ENCODE assay signal across 2 cellular contexts in the genomic region with DNA sequence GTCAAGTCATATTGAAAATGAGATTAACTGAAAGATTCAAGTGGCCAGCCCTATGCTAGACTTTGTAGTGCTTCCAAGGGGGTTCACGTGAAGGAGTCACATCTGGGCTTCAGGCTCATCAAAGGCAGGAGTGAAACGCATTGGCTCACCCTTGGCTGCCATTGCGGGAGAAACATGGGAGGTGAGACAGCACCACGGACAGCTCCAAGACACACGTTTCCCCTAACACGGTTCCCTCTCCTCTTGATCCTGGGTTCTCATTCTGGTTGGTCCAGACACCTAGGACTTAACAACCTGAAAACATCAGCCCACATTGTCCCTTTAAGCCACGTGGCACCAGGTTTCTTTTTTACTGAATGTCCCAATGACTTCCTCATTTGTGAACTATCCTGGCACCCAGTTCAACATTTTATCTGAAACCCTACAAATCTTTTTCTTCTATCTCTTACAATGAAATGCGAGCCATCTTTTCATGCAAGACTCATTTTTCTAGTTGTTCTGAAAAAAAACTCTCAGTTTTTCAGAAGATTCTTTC.
TF ChIP-seq lines count a peak whose summit lies in the region.

No MANE protein-coding gene starts in this region.

TF ChIP-seq in GM23338, 12 proteins besides CTCF, POLR2A, EP300 and RAD21:
- TF ChIP-seq, protein P1, sequence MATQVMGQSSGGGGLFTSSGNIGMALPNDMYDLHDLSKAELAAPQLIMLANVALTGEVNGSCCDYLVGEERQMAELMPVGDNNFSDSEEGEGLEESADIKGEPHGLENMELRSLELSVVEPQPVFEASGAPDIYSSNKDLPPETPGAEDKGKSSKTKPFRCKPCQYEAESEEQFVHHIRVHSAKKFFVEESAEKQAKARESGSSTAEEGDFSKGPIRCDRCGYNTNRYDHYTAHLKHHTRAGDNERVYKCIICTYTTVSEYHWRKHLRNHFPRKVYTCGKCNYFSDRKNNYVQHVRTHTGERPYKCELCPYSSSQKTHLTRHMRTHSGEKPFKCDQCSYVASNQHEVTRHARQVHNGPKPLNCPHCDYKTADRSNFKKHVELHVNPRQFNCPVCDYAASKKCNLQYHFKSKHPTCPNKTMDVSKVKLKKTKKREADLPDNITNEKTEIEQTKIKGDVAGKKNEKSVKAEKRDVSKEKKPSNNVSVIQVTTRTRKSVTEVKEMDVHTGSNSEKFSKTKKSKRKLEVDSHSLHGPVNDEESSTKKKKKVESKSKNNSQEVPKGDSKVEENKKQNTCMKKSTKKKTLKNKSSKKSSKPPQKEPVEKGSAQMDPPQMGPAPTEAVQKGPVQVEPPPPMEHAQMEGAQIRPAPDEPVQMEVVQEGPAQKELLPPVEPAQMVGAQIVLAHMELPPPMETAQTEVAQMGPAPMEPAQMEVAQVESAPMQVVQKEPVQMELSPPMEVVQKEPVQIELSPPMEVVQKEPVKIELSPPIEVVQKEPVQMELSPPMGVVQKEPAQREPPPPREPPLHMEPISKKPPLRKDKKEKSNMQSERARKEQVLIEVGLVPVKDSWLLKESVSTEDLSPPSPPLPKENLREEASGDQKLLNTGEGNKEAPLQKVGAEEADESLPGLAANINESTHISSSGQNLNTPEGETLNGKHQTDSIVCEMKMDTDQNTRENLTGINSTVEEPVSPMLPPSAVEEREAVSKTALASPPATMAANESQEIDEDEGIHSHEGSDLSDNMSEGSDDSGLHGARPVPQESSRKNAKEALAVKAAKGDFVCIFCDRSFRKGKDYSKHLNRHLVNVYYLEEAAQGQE (IDR thresholded peaks at IDR 0.05; ENCODE audit: unreplicated experiment), result peak; percentile 88
- TF ChIP-seq JUNB (IDR thresholded peaks at IDR 0.05; ENCODE audit: unreplicated experiment), result no peak

TF ChIP-seq in H1, 55 proteins besides CTCF, POLR2A, EP300 and RAD21:
- TF ChIP-seq TEAD4 (IDR thresholded peaks at IDR 0.05; ENCODE audit: low read depth, low read length), result no peak
- TF ChIP-seq YY1 (IDR thresholded peaks at IDR 0.05; ENCODE audit: low read depth, low read length), result 0 out of 2 replicates have a peak, but pooled peaks have one; percentile 10
- no peak for TF ChIP-seq CBX8 (IDR thresholded peaks at IDR 0.05; ENCODE audit: borderline replicate concordance, low read depth, low read length)
- TF ChIP-seq, protein P2, sequence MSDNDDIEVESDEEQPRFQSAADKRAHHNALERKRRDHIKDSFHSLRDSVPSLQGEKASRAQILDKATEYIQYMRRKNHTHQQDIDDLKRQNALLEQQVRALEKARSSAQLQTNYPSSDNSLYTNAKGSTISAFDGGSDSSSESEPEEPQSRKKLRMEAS (IDR thresholded peaks at IDR 0.05), result peak; percentile 45; the same call in 1 of the 2 replicates
